24 cellular contexts compared by ENCODE assay signal in the genomic region with DNA sequence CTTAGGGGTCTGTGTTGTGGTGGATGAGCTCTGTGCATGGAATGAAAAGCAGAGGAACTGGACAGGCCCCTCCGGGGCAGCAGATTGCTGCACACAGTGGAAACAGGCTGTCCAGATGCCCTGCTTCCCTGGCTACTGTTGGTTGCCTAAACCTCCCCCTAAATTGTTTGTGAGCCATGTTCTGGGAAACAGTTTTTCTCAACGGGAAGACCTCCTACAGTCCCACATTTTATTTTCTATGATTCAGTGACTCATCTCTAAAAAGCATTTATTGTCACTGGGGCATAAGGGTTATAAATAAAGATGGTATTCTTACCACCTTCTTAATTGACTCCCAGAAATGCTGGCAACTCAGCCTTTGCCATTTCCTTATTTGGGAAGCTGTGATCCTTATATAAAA. TPM values are rescaled to one million over a fixed set of nuclear protein-coding genes. Genes with fewer than 3 reads are reported as not detected.
DNase-seq lines count a peak whose midpoint lies in the region; ATAC-seq and TF ChIP-seq lines count a peak whose summit lies in the region.
"Had no signal": no experiment of that assay in that cellular context is flagged by ENCODE, and none has a peak within 500 bp of the region (broad histone marks: within the 10 kb centered on the region; RNA-seq: fewer than 3 reads in every experiment).

No MANE protein-coding gene starts in this region.

- no peak overlapping the region for H2AK5ac ChIP-seq in mesenchymal stem cell (ENCODE audit: low read length, severe bottlenecking)

- H2BK15ac ChIP-seq in mesenchymal stem cell (ENCODE audit: low read depth, poor library complexity, severe bottlenecking) = no peak overlapping the region

- H3K9me3 Mint-ChIP-seq in T-helper 2 cell treated with Interferon-gamma antibody and Interleukin-4, amounts not matched to agents 5 μg/mL and 100 μg/mL, for 36 hours = no peaks in the 10 kb centered on the region
- H3K9me3 Mint-ChIP-seq in stimulated activated effector memory CD8-positive, alpha-beta T cell treated with anti-CD3 and anti-CD28 coated beads, Interleukin-12 subunit alpha, Interleukin-12 subunit beta, amount 100 ng/mL, for 72 hours = no peaks in the 10 kb centered on the region
- H3K9me3 Mint-ChIP-seq: activated naive CD8-positive, alpha-beta T cell treated with anti-CD3 and anti-CD28 coated beads for 36 hours; HFFc6; neural crest cell; T-cell had no signal

- peaks cover 2% of the 10 kb centered on the region for H3K79me1 ChIP-seq in mesenchymal stem cell (replicated peaks; ENCODE audit: low read length, poor library complexity, severe bottlenecking)

- H2BK120ac ChIP-seq in mesenchymal stem cell (ENCODE audit: low read depth, low read length) = no peak overlapping the region

- no peak overlapping the region for H2BK5ac ChIP-seq in mesenchymal stem cell (ENCODE audit: low read depth, low read length, poor library complexity, severe bottlenecking)

- DNase-seq in T-helper 2 cell treated with Interferon-gamma antibody and Interleukin-4, amounts not matched to agents 5 μg/mL and 100 μg/mL, for 36 hours (ENCODE audit: low spot score) = no peak
- DNase-seq in T-helper 2 cell (no peak), body of pancreas (no peak), mesenchymal stem cell (peak; percentile 88), SKM-1 (lab: John Stamatoyannopoulos, UW; ENCODE audit: unreplicated experiment) (no peak), cortex of kidney (lab: John Stamatoyannopoulos, UW) (no peak)
- DNase-seq in stimulated activated effector memory CD8-positive, alpha-beta T cell treated with anti-CD3 and anti-CD28 coated beads, Interleukin-12 subunit alpha, Interleukin-12 subunit beta, amount 100 ng/mL, for 72 hours (ENCODE audit: low spot score in 2 of 2) = no peak
- DNase-seq: activated naive CD8-positive, alpha-beta T cell treated with anti-CD3 and anti-CD28 coated beads for 36 hours; effector memory CD4-positive, alpha-beta T cell; HFFc6; IMR-90; lower lobe of right lung; NCI-H1092; NCI-H2081; NCI-H345; NCI-H774; SHP77; stimulated activated CD8-positive, alpha-beta memory T cell treated with anti-CD3 and anti-CD28 coated beads, Interleukin-4, amount 100 ng/mL, for 48 hours; T-cell had no signal

- intact Hi-C loops in body of pancreas (cut with DNase I) = no loop called here

- H3K36me3 ChIP-seq in body of pancreas (replicated peaks in 1 of 2; ENCODE audit: insufficient read depth in 1 of 2, low read depth in 2 of 2) = peaks cover 3 to 8% of the 10 kb centered on the region in 2 donors
- H3K36me3 ChIP-seq in mesenchymal stem cell (ENCODE audit: control insufficient read depth in 1 of 2, insufficient read depth in 2 of 2, low read depth in 1 of 2, low read length in 2 of 2) = peaks cover 37 to 86% of the 10 kb centered on the region in 2 experiments

- no peaks in the 10 kb centered on the region for H3K27me3 Mint-ChIP-seq in T-helper 2 cell treated with Interferon-gamma antibody and Interleukin-4, amounts not matched to agents 5 μg/mL and 100 μg/mL, for 36 hours (ENCODE audit: low read depth)
- H3K27me3 Mint-ChIP-seq: activated naive CD8-positive, alpha-beta T cell treated with anti-CD3 and anti-CD28 coated beads for 36 hours; B cell; T-cell had no signal

- H3K9me3 ChIP-seq in body of pancreas = no peaks in the 10 kb centered on the region
- no peaks in the 10 kb centered on the region for H3K9me3 ChIP-seq in mesenchymal stem cell (ENCODE audit: control insufficient read depth, low read length)
- H3K9me3 ChIP-seq: lower lobe of right lung had no signal

- H3K18ac ChIP-seq in mesenchymal stem cell (ENCODE audit: low read depth in 1 of 2, low read length in 2 of 2) = no peak overlapping the region

- H3K4me3 ChIP-seq in body of pancreas (no peak overlapping the region), mesenchymal stem cell (ENCODE audit: insufficient read depth in 1 of 2, low read depth in 1 of 2, low read length in 2 of 2) (no peak overlapping the region)
- H3K4me3 ChIP-seq: lower lobe of right lung had no signal

- peaks cover 38% of the 10 kb centered on the region for H3K4me1 Mint-ChIP-seq in T-helper 2 cell treated with Interferon-gamma antibody and Interleukin-4, amounts not matched to agents 5 μg/mL and 100 μg/mL, for 36 hours (ENCODE audit: low read depth)
- peaks cover 28% of the 10 kb centered on the region for H3K4me1 Mint-ChIP-seq in stimulated activated effector memory CD8-positive, alpha-beta T cell treated with anti-CD3 and anti-CD28 coated beads, Interleukin-12 subunit alpha, Interleukin-12 subunit beta, amount 100 ng/mL, for 72 hours
- H3K4me1 Mint-ChIP-seq: B cell, neural crest cell had no signal

- H3K27ac ChIP-seq in body of pancreas (no peak overlapping the region), mesenchymal stem cell (ENCODE audit: low read length, poor library complexity, severe bottlenecking) (no peak overlapping the region)
- H3K27ac ChIP-seq: 22Rv1 had no signal

- H4K91ac ChIP-seq in mesenchymal stem cell (ENCODE audit: low read length) = no peak overlapping the region

- H3K4me3 Mint-ChIP-seq in T-helper 2 cell treated with Interferon-gamma antibody and Interleukin-4, amounts not matched to agents 5 μg/mL and 100 μg/mL, for 36 hours = no peak overlapping the region
- no peak overlapping the region for H3K4me3 Mint-ChIP-seq in stimulated activated effector memory CD8-positive, alpha-beta T cell treated with anti-CD3 and anti-CD28 coated beads, Interleukin-12 subunit alpha, Interleukin-12 subunit beta, amount 100 ng/mL, for 72 hours
- H3K4me3 Mint-ChIP-seq: activated naive CD8-positive, alpha-beta T cell treated with anti-CD3 and anti-CD28 coated beads for 36 hours; B cell; HFFc6; neural crest cell; T-cell had no signal

- peak; percentile 21 for ATAC-seq in body of pancreas
- ATAC-seq in stimulated activated effector memory CD8-positive, alpha-beta T cell treated with anti-CD3 and anti-CD28 coated beads, Interleukin-12 subunit alpha, Interleukin-12 subunit beta, amount 100 ng/mL, for 72 hours = no peak
- ATAC-seq in HG02973 (IDR thresholded peaks at IDR 0.05; ENCODE audit: unreplicated experiment) = no peak
- ATAC-seq: esophagus mucosa, lower lobe of right lung, T-cell had no signal

- H4K8ac ChIP-seq in mesenchymal stem cell (ENCODE audit: low read length) = no peak overlapping the region

- peak overlapping the region; percentile 29 for H3K27ac Mint-ChIP-seq in T-helper 2 cell treated with Interferon-gamma antibody and Interleukin-4, amounts not matched to agents 5 μg/mL and 100 μg/mL, for 36 hours
- peak overlapping the region; percentile 94 for H3K27ac Mint-ChIP-seq in stimulated activated effector memory CD8-positive, alpha-beta T cell treated with anti-CD3 and anti-CD28 coated beads, Interleukin-12 subunit alpha, Interleukin-12 subunit beta, amount 100 ng/mL, for 72 hours
- H3K27ac Mint-ChIP-seq: B cell, HFFc6, T-cell had no signal

- H3K23ac ChIP-seq in mesenchymal stem cell (ENCODE audit: low read length in 2 of 2) = no peak overlapping the region

- no peak for TF ChIP-seq CTCF in body of pancreas (IDR thresholded peaks at IDR 0.05)

- H3K36me3 Mint-ChIP-seq in T-helper 2 cell treated with Interferon-gamma antibody and Interleukin-4, amounts not matched to agents 5 μg/mL and 100 μg/mL, for 36 hours (ENCODE audit: low read depth) = peaks cover 54% of the 10 kb centered on the region
- peaks cover 68% of the 10 kb centered on the region for H3K36me3 Mint-ChIP-seq in stimulated activated effector memory CD8-positive, alpha-beta T cell treated with anti-CD3 and anti-CD28 coated beads, Interleukin-12 subunit alpha, Interleukin-12 subunit beta, amount 100 ng/mL, for 72 hours

- 54 to 82% methylated on average over 1 to 2 of the region's 2 CpGs for WGBS in body of pancreas, 2 donors
- WGBS in mesenchymal stem cell = 32% methylated on average over 1 of the region's 2 CpGs

- H2BK12ac ChIP-seq in mesenchymal stem cell (ENCODE audit: low read length in 2 of 2) = no peak overlapping the region

- no peak overlapping the region for H3K9ac ChIP-seq in mesenchymal stem cell (ENCODE audit: low read length)

- no peak overlapping the region for H3K4ac ChIP-seq in mesenchymal stem cell (ENCODE audit: low read depth in 1 of 2, low read length in 2 of 2)

- H3K4me2 ChIP-seq in mesenchymal stem cell (ENCODE audit: low read length, poor library complexity, severe bottlenecking) = no peak overlapping the region

- no peak overlapping the region for H3K14ac ChIP-seq in mesenchymal stem cell (ENCODE audit: low read length in 2 of 2)

- H3K4me1 ChIP-seq in body of pancreas (peaks cover 13% of the 10 kb centered on the region), mesenchymal stem cell (ENCODE audit: control insufficient read depth, insufficient read depth, low read depth, low read length) (no peaks in the 10 kb centered on the region)

- peak overlapping the region; percentile 10 for H2AFZ ChIP-seq in mesenchymal stem cell (ENCODE audit: low read depth, low read length)

- no peak for TF ChIP-seq POLR2A in body of pancreas (IDR thresholded peaks at IDR 0.05)

- H3K27me3 ChIP-seq in body of pancreas (no peaks in the 10 kb centered on the region), mesenchymal stem cell (ENCODE audit: control insufficient read depth in 1 of 2, insufficient read depth in 1 of 2, low read length in 2 of 2) (no peaks in the 10 kb centered on the region)

RNA-seq across cellular contexts. Expression of a gene that starts 20.3 kb away (rescaled TPM):
- 1 to 10 TPM; 7.3 to 9.9 TPM for total RNA-seq in body of pancreas
- 37.9 TPM for polyA plus RNA-seq in mesenchymal stem cell (2013, experiment 1 of 2)
- 37.5 TPM for polyA plus RNA-seq in mesenchymal stem cell (2013, experiment 2 of 2)

RNA-seq across cellular contexts. Expression of a gene that starts 26.1 kb away (rescaled TPM):
- 10 to 100 TPM in 1 of 2 donors, 1 to 10 TPM in 1; 7.0 to 11.2 TPM for total RNA-seq in body of pancreas
- 21.7 TPM for polyA plus RNA-seq in mesenchymal stem cell (2013, experiment 1 of 2)
- 20.5 TPM for polyA plus RNA-seq in mesenchymal stem cell (2013, experiment 2 of 2)

RNA-seq across cellular contexts. Expression of a gene that starts 40.6 kb away (rescaled TPM):
- 10 to 100 TPM; 43.1 to 66.6 TPM for total RNA-seq in body of pancreas
- polyA plus RNA-seq in mesenchymal stem cell (2013, experiment 1 of 2) = 49.0 TPM
- polyA plus RNA-seq in mesenchymal stem cell (2013, experiment 2 of 2) = 48.8 TPM

RNA-seq across cellular contexts. Expression of a gene that starts 48.3 kb away (rescaled TPM):
- 10 to 100 TPM; 19.8 to 21.8 TPM for total RNA-seq in body of pancreas
- polyA plus RNA-seq in mesenchymal stem cell (2013, experiment 1 of 2) = 23.0 TPM
- polyA plus RNA-seq in mesenchymal stem cell (2013, experiment 2 of 2) = 22.6 TPM
